ENCODE assay signal across 9 cellular contexts in the genomic region with DNA sequence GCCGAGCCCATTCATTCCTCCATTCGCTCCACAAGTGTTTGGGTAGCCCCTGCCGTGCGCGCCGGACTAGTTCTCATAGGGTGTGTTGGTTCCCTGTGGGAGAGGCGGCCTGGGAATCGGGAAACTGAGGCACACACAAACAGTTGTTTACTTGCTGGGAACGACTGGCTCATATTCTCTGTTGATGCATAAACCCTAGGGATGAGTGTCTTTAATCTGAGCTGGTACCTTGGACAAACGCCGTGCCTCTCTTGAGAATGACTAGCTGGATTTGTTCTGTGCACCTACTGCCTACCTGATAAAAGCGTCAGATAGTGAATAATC. TPM values are rescaled to one million over a fixed set of nuclear protein-coding genes. Genes with fewer than 3 reads are reported as not detected.
DNase-seq lines count a peak whose midpoint lies in the region; ATAC-seq and TF ChIP-seq lines count a peak whose summit lies in the region.
"Had no signal": no experiment of that assay in that cellular context is flagged by ENCODE, and none has a peak within 500 bp of the region (broad histone marks: within the 10 kb centered on the region; RNA-seq: fewer than 3 reads in every experiment).

No MANE protein-coding gene starts in this region.

- peak overlapping the region; percentile 72 for H3K4me3 Mint-ChIP-seq in Calu3 (ENCODE audit: low read depth, unreplicated experiment)
- H3K4me3 Mint-ChIP-seq in activated CD4-positive, alpha-beta memory T cell treated with anti-CD3 and anti-CD28 coated beads, Interleukin-2, amount 10 ng/mL, durations not matched to agents 7 days and 5 days, result peak overlapping the region; percentile 83

- no peaks in the 10 kb centered on the region for H3K27me3 Mint-ChIP-seq in Calu3 (ENCODE audit: unreplicated experiment)
- H3K27me3 Mint-ChIP-seq in activated CD4-positive, alpha-beta memory T cell treated with anti-CD3 and anti-CD28 coated beads, Interleukin-2, amount 10 ng/mL, durations not matched to agents 7 days and 5 days, result no peaks in the 10 kb centered on the region

- TF ChIP-seq CTCF in Calu3 (IDR thresholded peaks at IDR 0.05; ENCODE audit: unreplicated experiment) (no peak), fibroblast of villous mesenchyme (IDR thresholded peaks at IDR 0.05; ENCODE audit: insufficient read depth, low read depth, low read length) (no peak), retinal pigment epithelial cell (conservative IDR thresholded peaks at IDR 0.05; ENCODE audit: low read depth, low read length) (no peak)

- H3K27ac Mint-ChIP-seq in Calu3 (ENCODE audit: unreplicated experiment), result peak overlapping the region; percentile 47
- H3K27ac Mint-ChIP-seq in activated CD4-positive, alpha-beta memory T cell treated with anti-CD3 and anti-CD28 coated beads, Interleukin-2, amount 10 ng/mL, durations not matched to agents 7 days and 5 days, result peak overlapping the region; percentile 71

- peak overlapping the region; percentile 63 for H3K4me3 ChIP-seq in fibroblast of villous mesenchyme (ENCODE audit: low read depth, low read length)
- peak overlapping the region; percentile 54 for H3K4me3 ChIP-seq in retinal pigment epithelial cell (ENCODE audit: low read length)

- ATAC-seq in HG03175 (IDR thresholded peaks at IDR 0.05; ENCODE audit: unreplicated experiment), result no peak
- no peak for ATAC-seq in GM19455 (IDR thresholded peaks at IDR 0.05; ENCODE audit: unreplicated experiment)

- H3K4me1 Mint-ChIP-seq in Calu3 (ENCODE audit: low read depth, unreplicated experiment), result peaks cover 26% of the 10 kb centered on the region
- H3K4me1 Mint-ChIP-seq in activated CD4-positive, alpha-beta memory T cell treated with anti-CD3 and anti-CD28 coated beads, Interleukin-2, amount 10 ng/mL, durations not matched to agents 7 days and 5 days, result peaks cover 29% of the 10 kb centered on the region

- BruUV-seq in Calu3 (replicated peaks; lab: Mats Ljungman, UMichigan), result no TSS peak

- H3K36me3 Mint-ChIP-seq in Calu3 (ENCODE audit: insufficient read depth, unreplicated experiment), result peaks cover 34% of the 10 kb centered on the region
- no peaks in the 10 kb centered on the region for H3K36me3 Mint-ChIP-seq in activated CD4-positive, alpha-beta memory T cell treated with anti-CD3 and anti-CD28 coated beads, Interleukin-2, amount 10 ng/mL, durations not matched to agents 7 days and 5 days (ENCODE audit: low read depth)

- POLR2A ChIA-PET in activated CD4-positive, alpha-beta memory T cell treated with anti-CD3 and anti-CD28 coated beads, Interleukin-2, amount 10 ng/mL, durations not matched to agents 7 days and 5 days (lab: Charles Lee), result interaction anchor here (0.8 to 3.7 kb wide), 14 partner anchors 9 to 311 kb away, joined by 3 to 37 read pairs (median 5); a partner anchor contains a TSS

- H3K9me3 Mint-ChIP-seq in Calu3 (ENCODE audit: low read depth, unreplicated experiment), result no peaks in the 10 kb centered on the region
- no peaks in the 10 kb centered on the region for H3K9me3 Mint-ChIP-seq in activated CD4-positive, alpha-beta memory T cell treated with anti-CD3 and anti-CD28 coated beads, Interleukin-2, amount 10 ng/mL, durations not matched to agents 7 days and 5 days

- no peak for DNase-seq in Calu3
- no peak for DNase-seq in activated CD4-positive, alpha-beta memory T cell treated with anti-CD3 and anti-CD28 coated beads, Interleukin-2, amount 10 ng/mL, durations not matched to agents 7 days and 5 days
- DNase-seq in fibroblast of villous mesenchyme (ENCODE audit: low read depth), result no peak
- no peak for DNase-seq in retinal pigment epithelial cell (ENCODE audit: low read depth)
- no peak for DNase-seq in HuH-7 (ENCODE audit: low spot score)
- DNase-seq in NCI-H1436 (lab: John Stamatoyannopoulos, UW), result no peak

- intact Hi-C loops in Calu3 (cut with micrococcal nuclease; ENCODE audit: unreplicated experiment), result no loop called here

- CTCF ChIA-PET in Calu3 (lab: Charles Lee), result interaction anchor here (1.3 to 1.5 kb wide), 2 partner anchors 35 to 70 kb away, joined by 4 to 5 read pairs; a partner anchor contains a TSS
- CTCF ChIA-PET in activated CD4-positive, alpha-beta memory T cell treated with anti-CD3 and anti-CD28 coated beads, Interleukin-2, amount 10 ng/mL, durations not matched to agents 7 days and 5 days (lab: Charles Lee), result interaction anchor here (0.8 to 3.3 kb wide), 12 partner anchors 9 to 159 kb away, joined by 3 to 21 read pairs (median 6); a partner anchor contains a TSS

RNA-seq across cellular contexts. Expression of a gene that starts 0.7 kb away (rescaled TPM):
- total RNA-seq in Calu3 (2022), result 52.1 and 53.6 TPM in 2 replicates
- total RNA-seq in activated CD4-positive, alpha-beta memory T cell treated with anti-CD3 and anti-CD28 coated beads, Interleukin-2, amount 10 ng/mL, durations not matched to agents 7 days and 5 days, result 10 to 100 TPM; 27.7 to 30.9 TPM
- 2.6 and 4.3 TPM in 2 replicates for total RNA-seq in fibroblast of villous mesenchyme

RNA-seq across cellular contexts. Expression of a gene that starts 30.7 kb away (rescaled TPM):
- 0.45 and 0.49 TPM in 2 replicates for total RNA-seq in Calu3 (2022)
- not detected for total RNA-seq in activated CD4-positive, alpha-beta memory T cell treated with anti-CD3 and anti-CD28 coated beads, Interleukin-2, amount 10 ng/mL, durations not matched to agents 7 days and 5 days
- under 0.01 TPM in 1 of 2 replicates, not detected in the other for total RNA-seq in fibroblast of villous mesenchyme
- total RNA-seq: posterior vena cava had no signal

RNA-seq across cellular contexts. Expression of a gene that starts 34.3 kb away (rescaled TPM):
- total RNA-seq in Calu3 (2022), result 67.8 and 72.8 TPM in 2 replicates
- 10 to 100 TPM; 35.4 to 35.7 TPM for total RNA-seq in activated CD4-positive, alpha-beta memory T cell treated with anti-CD3 and anti-CD28 coated beads, Interleukin-2, amount 10 ng/mL, durations not matched to agents 7 days and 5 days
- 59.6 and 72.1 TPM in 2 replicates for total RNA-seq in fibroblast of villous mesenchyme
